ENCODE assay signal across 8 cellular contexts in the genomic region with DNA sequence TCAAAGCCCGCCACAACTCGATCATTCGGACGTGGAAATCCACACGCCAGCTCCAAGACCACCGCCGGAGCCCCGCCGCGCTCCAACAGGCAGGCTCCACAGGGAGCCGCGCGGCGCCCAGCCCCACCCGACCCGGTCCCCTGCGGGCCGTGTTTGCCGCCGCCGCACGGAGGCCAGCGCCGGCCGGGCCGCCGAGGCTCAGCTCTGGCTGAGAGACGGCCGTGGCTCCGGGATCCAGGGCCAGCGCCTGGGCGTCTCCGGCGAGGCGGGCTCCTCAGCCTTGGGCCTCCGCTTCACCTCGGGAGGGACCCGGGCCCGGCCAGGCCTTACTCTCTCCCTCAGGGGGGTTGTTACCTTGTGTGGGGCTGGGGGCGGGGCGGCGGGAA. TPM values are rescaled to one million over a fixed set of nuclear protein-coding genes. Genes with fewer than 3 reads are reported as not detected.
DNase-seq lines count a peak whose midpoint lies in the region; ATAC-seq and TF ChIP-seq lines count a peak whose summit lies in the region.

No MANE protein-coding gene starts in this region.

- TF ChIP-seq CTCF in fibroblast of villous mesenchyme (IDR thresholded peaks at IDR 0.05; ENCODE audit: insufficient read depth, low read depth, low read length) (no peak), parathyroid adenoma (IDR thresholded peaks at IDR 0.05) (no peak)

- H3K36me3 Mint-ChIP-seq in activated naive CD4-positive, alpha-beta T cell treated with anti-CD3 and anti-CD28 coated beads, Interleukin-2, amount 50 U/mL, for 24 hours = peaks cover 13% of the 10 kb centered on the region
- peaks cover 6% of the 10 kb centered on the region for H3K36me3 Mint-ChIP-seq in T-helper 17 cell (ENCODE audit: low read depth)

- peak overlapping the region; percentile 96 for H3K27ac Mint-ChIP-seq in activated naive CD4-positive, alpha-beta T cell treated with anti-CD3 and anti-CD28 coated beads, Interleukin-2, amount 50 U/mL, for 24 hours
- H3K27ac Mint-ChIP-seq in T-helper 17 cell = peak overlapping the region; percentile 93

- no peaks in the 10 kb centered on the region for H3K9me3 Mint-ChIP-seq in activated naive CD4-positive, alpha-beta T cell treated with anti-CD3 and anti-CD28 coated beads, Interleukin-2, amount 50 U/mL, for 24 hours

- ATAC-seq in HG02973 (IDR thresholded peaks at IDR 0.05; ENCODE audit: unreplicated experiment) = peak; percentile 36
- peak; percentile 53 for ATAC-seq in T-helper 17 cell

- H3K4me2 ChIP-seq in parathyroid adenoma (ENCODE audit: low read length) = peak overlapping the region; percentile 61

- no peaks in the 10 kb centered on the region for H3K27me3 ChIP-seq in parathyroid adenoma (ENCODE audit: control insufficient read depth, insufficient read depth, low read length)

- H3K4me3 Mint-ChIP-seq in activated naive CD4-positive, alpha-beta T cell treated with anti-CD3 and anti-CD28 coated beads, Interleukin-2, amount 50 U/mL, for 24 hours = peak overlapping the region; percentile 94
- H3K4me3 Mint-ChIP-seq in T-helper 17 cell = peak overlapping the region; percentile 94

- peaks cover 5% of the 10 kb centered on the region for H3K79me2 ChIP-seq in parathyroid adenoma

- H3K4me1 Mint-ChIP-seq in activated naive CD4-positive, alpha-beta T cell treated with anti-CD3 and anti-CD28 coated beads, Interleukin-2, amount 50 U/mL, for 24 hours = peaks cover 52% of the 10 kb centered on the region
- peaks cover 25% of the 10 kb centered on the region for H3K4me1 Mint-ChIP-seq in T-helper 17 cell

- H2AFZ ChIP-seq in parathyroid adenoma = peak overlapping the region; percentile 94

- DNase-seq in activated naive CD4-positive, alpha-beta T cell treated with Interleukin-2 at 50 U/mL for 16 hours = no peak
- DNase-seq in T-helper 17 cell (no peak), fibroblast of villous mesenchyme (ENCODE audit: low read depth) (peak; percentile 18), NCI-H2171 (lab: John Stamatoyannopoulos, UW) (no peak), GM19240 (ENCODE audit: insufficient read length, low spot score) (no peak)

- H3K4me3 ChIP-seq in fibroblast of villous mesenchyme (ENCODE audit: low read depth, low read length) = peak overlapping the region; percentile 94
- peak overlapping the region; percentile 64 for H3K4me3 ChIP-seq in parathyroid adenoma (ENCODE audit: low read depth, low read length)

- H3K9me3 ChIP-seq in T-helper 17 cell (ENCODE audit: control insufficient read depth, low read length, poor library complexity, severe bottlenecking) (no peaks in the 10 kb centered on the region), parathyroid adenoma (ENCODE audit: control insufficient read depth, low read length) (no peaks in the 10 kb centered on the region)

- H3K27me3 Mint-ChIP-seq in activated naive CD4-positive, alpha-beta T cell treated with anti-CD3 and anti-CD28 coated beads, Interleukin-2, amount 50 U/mL, for 24 hours = no peaks in the 10 kb centered on the region
- no peaks in the 10 kb centered on the region for H3K27me3 Mint-ChIP-seq in T-helper 17 cell

- peak overlapping the region; percentile 61 for H3K9ac ChIP-seq in parathyroid adenoma

- H3K4me1 ChIP-seq in parathyroid adenoma = peaks cover 6% of the 10 kb centered on the region

- H3K36me3 ChIP-seq in parathyroid adenoma (ENCODE audit: control insufficient read depth, insufficient read depth, low read length) = no peaks in the 10 kb centered on the region

- H3K27ac ChIP-seq in parathyroid adenoma = peak overlapping the region; percentile 83

RNA-seq across cellular contexts. Expression of a gene that starts 0.3 kb away (rescaled TPM):
- total RNA-seq in T-helper 17 cell (10 to 100 TPM; 33.7 to 50.4 TPM), fibroblast of villous mesenchyme (6.8 and 11.7 TPM in 2 replicates)
